In genomic region chr13:23321534-23322241, GRCh38 we compare ENCODE assay signal across 9 cellular contexts.
DNase-seq lines count a peak whose midpoint lies in the region; ATAC-seq, FAIRE-seq and TF ChIP-seq lines count a peak whose summit lies in the region.
"Had no signal": no experiment of that assay in that cellular context is flagged by ENCODE, and none has a peak within 500 bp of the region (broad histone marks: within the 10 kb centered on the region; RNA-seq: fewer than 3 reads in every experiment).

No MANE protein-coding gene starts in this region.

- FAIRE-seq in endothelial cell of umbilical vein (lab: Jason Lieb, UNC), result peak; percentile 91

- POLR2A ChIA-PET in PC-3 (lab: Charles Lee; ENCODE audit: unreplicated experiment) (interaction anchor here (1.1 kb wide), 1 partner anchor 106 kb away, joined by 3 read pairs; no protein-coding TSS in a partner anchor), endothelial cell of umbilical vein (lab: Charles Lee) (interaction anchor here (0.7 kb wide), 1 partner anchor 105 kb away, joined by 3 read pairs; no protein-coding TSS in a partner anchor), OCI-LY7 (lab: Charles Lee) (no interaction called here)

- peak overlapping the region; percentile 66 for H4K91ac ChIP-seq in trophoblast cell (ENCODE audit: low read depth, low read length)

- no peaks in the 10 kb centered on the region for H3K27me3 ChIP-seq in PC-3 (ENCODE audit: low read length)
- no peaks in the 10 kb centered on the region for H3K27me3 ChIP-seq in endothelial cell of umbilical vein (ENCODE audit: control insufficient read depth in 2 of 2, insufficient read depth in 2 of 2, low read length in 2 of 2)
- H3K27me3 ChIP-seq in trophoblast cell (ENCODE audit: insufficient read depth, low read length), result no peaks in the 10 kb centered on the region

- H3K4me3 ChIP-seq in PC-3 (ENCODE audit: low read length) (peak overlapping the region; percentile 59), endothelial cell of umbilical vein (replicated peaks in 1 of 3; ENCODE audit: insufficient read depth in 1 of 3, low read depth in 1 of 3, low read length in 3 of 3) (peak overlapping the region in 1 of 3 experiments; percentile 30), trophoblast cell (ENCODE audit: low read depth, low read length) (no peak overlapping the region), OCI-LY7 (ENCODE audit: low read depth, low read length, poor library complexity, severe bottlenecking) (no peak overlapping the region)

- intact Hi-C loops in PC-3 (cut with micrococcal nuclease), result loop anchor here (2.0 to 5.0 kb wide), 2 partner anchors 53 to 1684 kb away; no protein-coding TSS in a partner anchor
- intact Hi-C loops in endothelial cell of umbilical vein (cut with micrococcal nuclease), result loop anchor here (2.0 to 5.0 kb wide), 3 partner anchors 53 to 566 kb away; partner anchors contain the start of gene MIPEP
- intact Hi-C loops in OCI-LY7 (cut with micrococcal nuclease; ENCODE audit: unreplicated experiment), result no loop called here

- ATAC-seq in HG02571 (IDR thresholded peaks at IDR 0.05; ENCODE audit: unreplicated experiment), result peak; percentile 78
- ATAC-seq in PC-3, result peak; percentile 90

- no peaks in the 10 kb centered on the region for H3F3A ChIP-seq in PC-3 (ENCODE audit: low read length, unreplicated experiment)

- H4K12ac ChIP-seq in trophoblast cell (ENCODE audit: low read depth, low read length), result no peak overlapping the region

- no peak overlapping the region for H3K18ac ChIP-seq in trophoblast cell (ENCODE audit: low read length)

- no peaks in the 10 kb centered on the region for H4K20me1 ChIP-seq in PC-3 (ENCODE audit: low read length)
- H4K20me1 ChIP-seq in endothelial cell of umbilical vein (replicated peaks; ENCODE audit: control insufficient read depth, extremely low read depth, insufficient read depth, low read length), result no peaks in the 10 kb centered on the region
- H4K20me1 ChIP-seq in OCI-LY7 (ENCODE audit: insufficient read depth, low read length), result no peaks in the 10 kb centered on the region

- peak overlapping the region; percentile 84 for H3K4me2 ChIP-seq in PC-3 (ENCODE audit: low read length)
- H3K4me2 ChIP-seq in endothelial cell of umbilical vein (ENCODE audit: insufficient read depth, low read length), result peak overlapping the region; percentile 70
- H3K4me2 ChIP-seq in trophoblast cell (ENCODE audit: low read length), result no peak overlapping the region
- H3K4me2 ChIP-seq in OCI-LY7 (ENCODE audit: low read length), result no peak overlapping the region

- peak overlapping the region; percentile 37 for H2BK5ac ChIP-seq in trophoblast cell (ENCODE audit: low read depth, low read length, poor library complexity)

- H2BK12ac ChIP-seq in trophoblast cell (ENCODE audit: low read length), result peak overlapping the region; percentile 84

- peak overlapping the region; percentile 28 for H3K14ac ChIP-seq in trophoblast cell (ENCODE audit: low read length)

- H3K9ac ChIP-seq in PC-3 (ENCODE audit: low read length), result peak overlapping the region; percentile 68
- H3K9ac ChIP-seq in endothelial cell of umbilical vein (replicated peaks; ENCODE audit: extremely low read depth, insufficient read depth, low read length), result peak overlapping the region; percentile 87
- no peak overlapping the region for H3K9ac ChIP-seq in trophoblast cell (ENCODE audit: low read length)

- CTCF ChIA-PET in PC-3 (lab: Charles Lee) (interaction anchor here (0.5 to 1.1 kb wide), 6 partner anchors 54 to 520 kb away, joined by 3 to 8 read pairs (median 5); no protein-coding TSS in a partner anchor), endothelial cell of umbilical vein (lab: Charles Lee) (interaction anchor here (1.1 to 3.8 kb wide), 2 partner anchors 54 to 1684 kb away, joined by 3 to 45 read pairs; no protein-coding TSS in a partner anchor), OCI-LY7 (lab: Charles Lee; ENCODE audit: unreplicated experiment) (no interaction called here)

- H3K9me2 ChIP-seq in PC-3 (replicated peaks; ENCODE audit: low read length), result no peaks in the 10 kb centered on the region
- no peaks in the 10 kb centered on the region for H3K9me2 ChIP-seq in OCI-LY7 (ENCODE audit: insufficient read depth, low read length)

- DNase-seq in NCI-H2029 (lab: John Stamatoyannopoulos, UW) (peak; percentile 38), NCI-H2029 treated with DMSO at 0.1 percent for 48 hours (lab: John Stamatoyannopoulos, UW) (no peak), PC-3 (peak; percentile 93), endothelial cell of umbilical vein (ENCODE audit: low read depth, low spot score) (peak; percentile 92), trophoblast cell (peak; percentile 62 to 67), OCI-LY7 (ENCODE audit: low spot score) (no peak), NCI-H345 (lab: John Stamatoyannopoulos, UW) (no peak)

- peak overlapping the region; percentile 78 for H2BK120ac ChIP-seq in trophoblast cell (ENCODE audit: insufficient read depth, low read length, poor library complexity)

- H3K36me3 ChIP-seq in PC-3 (ENCODE audit: low read depth, low read length) (no peaks in the 10 kb centered on the region), endothelial cell of umbilical vein (ENCODE audit: control insufficient read depth in 2 of 2, extremely low read depth in 1 of 2, insufficient read depth in 2 of 2, low read length in 2 of 2) (no peaks in the 10 kb centered on the region), trophoblast cell (ENCODE audit: control insufficient read depth in 1 of 2, insufficient read depth in 2 of 2, low read length in 2 of 2) (no peaks in the 10 kb centered on the region), OCI-LY7 (ENCODE audit: insufficient read depth, low read length) (no peaks in the 10 kb centered on the region)

- H3K4ac ChIP-seq in trophoblast cell (ENCODE audit: low read depth, low read length), result peak overlapping the region; percentile 70

- H2AFZ ChIP-seq in PC-3 (ENCODE audit: low read length) (no peak overlapping the region), endothelial cell of umbilical vein (ENCODE audit: low read depth, low read length) (peak overlapping the region; percentile 41), trophoblast cell (ENCODE audit: insufficient read depth, low read length, poor library complexity) (no peak overlapping the region), OCI-LY7 (ENCODE audit: low read length) (no peak overlapping the region)

- no CpG with 5 or more reads among the region's 6 CpGs for WGBS in trophoblast cell (ENCODE audit: extremely low coverage, insufficient coverage, insufficient read length)

- H2AK5ac ChIP-seq in trophoblast cell (ENCODE audit: low read length), result no peak overlapping the region

- peak overlapping the region; percentile 96 for H3K27ac ChIP-seq in PC-3 (ENCODE audit: low read length)
- H3K27ac ChIP-seq in endothelial cell of umbilical vein (ENCODE audit: insufficient read depth, low read depth, low read length), result peak overlapping the region; percentile 98
- H3K27ac ChIP-seq in trophoblast cell (ENCODE audit: low read depth, low read length), result peak overlapping the region; percentile 53
- no peak overlapping the region for H3K27ac ChIP-seq in OCI-LY7 (ENCODE audit: low read depth, low read length, poor library complexity, severe bottlenecking)
- H3K27ac ChIP-seq: 22Rv1 had no signal

- H3K79me1 ChIP-seq in trophoblast cell (ENCODE audit: low read length), result peaks cover 8% of the 10 kb centered on the region

- H3K4me1 ChIP-seq in PC-3 (ENCODE audit: insufficient read depth, low read length), result peaks cover 48% of the 10 kb centered on the region
- peaks cover 41% of the 10 kb centered on the region for H3K4me1 ChIP-seq in endothelial cell of umbilical vein (ENCODE audit: control insufficient read depth, extremely low read depth, insufficient read depth, low read length)
- peaks cover 2 to 5% of the 10 kb centered on the region in 2 experiments for H3K4me1 ChIP-seq in trophoblast cell (ENCODE audit: control insufficient read depth in 1 of 2, insufficient read depth in 2 of 2, low read length in 2 of 2)
- no peaks in the 10 kb centered on the region for H3K4me1 ChIP-seq in OCI-LY7 (ENCODE audit: insufficient read depth, low read length, poor library complexity, severe bottlenecking)

- dilution Hi-C loops in endothelial cell of umbilical vein (cut with MboI; ENCODE audit: extremely low pct_ligation_motif_present, low sequenced_read_pairs), result no loop called here

- TF ChIP-seq POLR2A in endothelial cell of umbilical vein (IDR thresholded peaks at IDR 0.05; ENCODE audit: low read depth, low read length), result no peak

- BruUV-seq in PC-3 (replicated peaks; lab: Mats Ljungman, UMichigan) (no TSS peak), endothelial cell of umbilical vein (replicated peaks; lab: Mats Ljungman, UMichigan) (no TSS peak), OCI-LY7 (replicated peaks; lab: Mats Ljungman, UMichigan) (no TSS peak)

- H3K79me2 ChIP-seq in PC-3 (ENCODE audit: low read length), result no peaks in the 10 kb centered on the region
- no peaks in the 10 kb centered on the region for H3K79me2 ChIP-seq in endothelial cell of umbilical vein (ENCODE audit: control insufficient read depth, insufficient read depth, low read length)
- H3K79me2 ChIP-seq in trophoblast cell (ENCODE audit: control insufficient read depth, insufficient read depth, low read length, poor library complexity), result no peaks in the 10 kb centered on the region
- no peaks in the 10 kb centered on the region for H3K79me2 ChIP-seq in OCI-LY7 (ENCODE audit: insufficient read depth, low read depth, low read length)

- H3K9me3 ChIP-seq in PC-3 (ENCODE audit: low read length) (no peaks in the 10 kb centered on the region), endothelial cell of umbilical vein (replicated peaks; ENCODE audit: control insufficient read depth, insufficient read depth, low read length) (no peaks in the 10 kb centered on the region), trophoblast cell (ENCODE audit: insufficient read depth, low read depth, low read length) (no peaks in the 10 kb centered on the region), OCI-LY7 (ENCODE audit: low read length) (no peaks in the 10 kb centered on the region)

- H3K9me1 ChIP-seq in endothelial cell of umbilical vein (replicated peaks; ENCODE audit: control insufficient read depth, extremely low read depth, insufficient read depth, low read length), result no peaks in the 10 kb centered on the region

- TF ChIP-seq CTCF in PC-3 (conservative IDR thresholded peaks at IDR 0.05; ENCODE audit: low read depth, low read length) (no peak), endothelial cell of umbilical vein (IDR thresholded peaks at IDR 0.05; ENCODE audit: extremely low read depth in 1 of 2, insufficient read depth in 1 of 2, low read depth in 1 of 2, low read length in 2 of 2) (no peak), OCI-LY7 (conservative IDR thresholded peaks at IDR 0.05; ENCODE audit: low read length) (no peak)

- H4K8ac ChIP-seq in trophoblast cell (ENCODE audit: low read depth, low read length), result no peak overlapping the region

- no peak overlapping the region for H3K23ac ChIP-seq in trophoblast cell (ENCODE audit: low read length)

TF ChIP-seq in endothelial cell of umbilical vein, 7 proteins besides CTCF, POLR2A, EP300 and RAD21 (continues in another document):
- peak; percentile 98 for TF ChIP-seq FOS (IDR thresholded peaks at IDR 0.05; ENCODE audit: borderline replicate concordance, insufficient read depth, low read length)
- TF ChIP-seq POLR2AphosphoS5 (IDR thresholded peaks at IDR 0.05; ENCODE audit: insufficient read depth, low read depth, low read length), result peak; percentile 33
- peak; percentile 40 for TF ChIP-seq GATA2 (IDR thresholded peaks at IDR 0.05; ENCODE audit: insufficient read depth, insufficient read length, low read depth, low read length)

Comparison
In these comparisons a context has a peak if more than half of its experiments do, and no peak if none do; other contexts are left out.
1. DNase-seq: peak in NCI-H2029 (single experiment), PC-3 (single experiment), endothelial cell of umbilical vein (single experiment) and trophoblast cell (2 of 2); none in NCI-H2029 treated with DMSO at 0.1 percent for 48 hours (single experiment), OCI-LY7 (single experiment) and NCI-H345 (single experiment).
2. H3K4me2 ChIP-seq: peak in PC-3 (single experiment) and endothelial cell of umbilical vein (single experiment); none in trophoblast cell (single experiment) and OCI-LY7 (single experiment).